8 cellular contexts compared by ENCODE assay signal in the genomic region with DNA sequence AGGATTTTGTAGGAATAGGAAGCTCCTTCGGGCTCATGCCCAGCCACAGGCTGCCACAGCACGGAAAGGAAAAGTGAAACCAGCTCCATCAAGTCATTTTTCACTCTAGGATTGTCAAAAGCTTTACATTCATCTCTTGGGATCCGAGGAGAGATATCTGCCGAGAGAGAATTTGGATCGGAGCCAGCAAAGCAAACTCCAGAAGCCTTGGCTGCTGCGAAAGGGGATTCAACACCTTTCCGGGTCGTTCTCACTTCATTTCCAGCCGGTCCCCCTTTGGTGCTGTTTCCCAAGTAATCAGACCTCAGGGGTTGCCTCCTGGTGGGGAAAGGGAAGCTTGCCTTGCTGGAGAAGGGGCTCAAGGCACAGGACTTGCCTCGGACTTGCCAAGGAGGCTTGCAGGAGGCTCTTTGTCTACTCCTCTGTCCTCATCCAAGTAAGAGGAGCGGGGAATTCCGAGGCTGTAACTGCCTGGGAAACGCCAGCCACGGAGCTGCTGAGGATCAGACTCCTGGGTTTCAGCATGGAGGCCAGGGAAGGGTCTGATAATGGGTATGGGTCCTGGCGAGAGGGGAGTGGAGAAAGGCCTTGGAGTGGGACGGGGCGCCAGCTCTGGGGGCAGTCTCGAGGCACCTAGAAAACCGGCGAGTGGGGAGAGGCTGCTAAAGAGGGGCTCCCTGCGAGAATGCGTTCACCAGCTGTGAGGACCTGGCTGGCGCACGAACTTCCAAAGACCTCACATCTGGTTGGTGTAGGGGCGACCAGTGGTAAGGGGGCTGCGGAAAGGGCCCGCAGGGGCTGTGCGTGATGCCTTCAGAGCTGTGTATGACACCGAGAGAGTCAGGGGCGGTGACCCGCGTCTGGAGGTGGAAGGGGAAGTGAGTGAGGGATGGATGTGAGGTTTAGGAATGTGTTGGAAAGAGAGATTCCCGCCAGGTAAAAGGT. TPM values are rescaled to one million over a fixed set of nuclear protein-coding genes. Genes with fewer than 3 reads are reported as not detected.
DNase-seq lines count a peak whose midpoint lies in the region; ATAC-seq, FAIRE-seq and TF ChIP-seq lines count a peak whose summit lies in the region.

No MANE protein-coding gene starts in this region.

- peak; percentile 28 for DNase-seq in activated naive CD4-positive, alpha-beta T cell treated with Interleukin-2 at 50 U/mL for 16 hours
- DNase-seq in activated naive CD4-positive, alpha-beta T cell (lab: John Stamatoyannopoulos, UW), result no peak
- DNase-seq in OCI-M1 (lab: John Stamatoyannopoulos, UW), result peak; percentile 84
- DNase-seq in GM12878 (ENCODE audit: low read depth, low spot score), result no peak
- peak; percentile 68 for DNase-seq in sciatic nerve (ENCODE audit: low spot score)
- no peak for DNase-seq in middle frontal gyrus (ENCODE audit: extremely low spot score, low spot score)

- no peak for TF ChIP-seq POLR2A in GM12878 (IDR thresholded peaks at IDR 0.05; ENCODE audit: low read depth, low read length)

- H3K27ac ChIP-seq in GM12878 (ENCODE audit: control insufficient read depth, insufficient read depth), result peak overlapping the region; percentile 6

- RAD21 ChIA-PET in GM12878 (lab: Charles Lee; ENCODE audit: unreplicated experiment), result interaction anchor here (1.2 to 1.4 kb wide), 4 partner anchors 22 to 36 kb away, joined by 4 to 7 read pairs (median 4); no protein-coding TSS in a partner anchor

- H3K27me3 ChIP-seq in GM12878 (replicated peaks in 1 of 2; ENCODE audit: control insufficient read depth in 2 of 2, insufficient read depth in 2 of 2, low read length in 1 of 2), result peaks cover 3 to 4% of the 10 kb centered on the region in 2 experiments; a peak in 2 of 4 replicates

- no peak for TF ChIP-seq RAD21 in GM12878 (IDR thresholded peaks at IDR 0.05; ENCODE audit: insufficient read depth, low read depth, low read length)

- no peaks in the 10 kb centered on the region for H3K36me3 ChIP-seq in GM12878 (ENCODE audit: control insufficient read depth in 2 of 2, insufficient read depth in 2 of 2, low read length in 1 of 2)

- peak overlapping the region; percentile 76 for H2AFZ ChIP-seq in GM12878 (ENCODE audit: control insufficient read depth, low read depth, low read length)

- TF ChIP-seq EP300 in GM12878 (IDR thresholded peaks at IDR 0.05; ENCODE audit: borderline replicate concordance in 1 of 2, control insufficient read depth in 1 of 2, low read depth in 2 of 2, low read length in 2 of 2), result no peak

- peaks cover 2% of the 10 kb centered on the region; the same call in 1 of the 2 replicates for H3K79me2 ChIP-seq in GM12878 (ENCODE audit: control insufficient read depth, insufficient read depth, low read length)

- POLR2A ChIA-PET in GM12878 (lab: Charles Lee), result interaction anchor here (0.6 to 1.2 kb wide), 4 partner anchors 22 to 725 kb away, joined by 3 to 5 read pairs (median 4); no protein-coding TSS in a partner anchor

- peak; percentile 49 for ATAC-seq in GM12878
- peak; percentile 68 for ATAC-seq in sciatic nerve
- ATAC-seq in GM21360 (IDR thresholded peaks at IDR 0.05; ENCODE audit: unreplicated experiment), result no peak

- peaks cover 40% of the 10 kb centered on the region for H3K4me1 ChIP-seq in GM12878 (ENCODE audit: control insufficient read depth, insufficient read depth, low read length)

- WGBS in GM12878 (ENCODE audit: insufficient coverage, insufficient replicate concordance, low lambda C conversion rate, missing lambda C conversion rate), result 12% methylated on average over 32 of the region's 33 CpGs

- H4K20me1 ChIP-seq in GM12878 (ENCODE audit: control insufficient read depth, insufficient read depth), result no peaks in the 10 kb centered on the region

- no peak for TF ChIP-seq CTCF in GM12878 (IDR thresholded peaks at IDR 0.05 in 2 of 3, conservative IDR thresholded peaks at IDR 0.05 in 1 of 3; ENCODE audit: control insufficient read depth in 2 of 3, extremely low read depth in 1 of 3, insufficient read depth in 1 of 3, low read depth in 3 of 3, low read length in 3 of 3)

- CTCF ChIA-PET in GM12878 (lab: Yijun Ruan, JAX), result interaction anchor here (1.0 to 2.9 kb wide), 4 partner anchors 21 to 29 kb away, joined by 4 to 7 read pairs (median 4); no protein-coding TSS in a partner anchor

- in situ Hi-C loops in GM12878 (cut with MboI), result no loop called here

- H3K4me3 ChIP-seq in GM12878, result peak overlapping the region; percentile 68
- peak overlapping the region; percentile 56 for H3K4me3 ChIP-seq in iPS-11a (ENCODE audit: low read depth, low read length)

- FAIRE-seq in GM12878 (lab: Jason Lieb, UNC), result no peak

- intact Hi-C loops in GM12878 (cut with micrococcal nuclease; ENCODE audit: unreplicated experiment) (no loop called here), sciatic nerve (cut with DNase I) (no loop called here)

- SMC1A ChIA-PET in GM12878 (lab: Charles Lee; ENCODE audit: uncharacterized antibody, unreplicated experiment), result interaction anchor here (0.5 to 1.2 kb wide), 3 partner anchors 22 to 157 kb away, joined by 3 to 5 read pairs (median 4); no protein-coding TSS in a partner anchor

- BruUV-seq in GM12878 (replicated peaks; lab: Mats Ljungman, UMichigan), result TSS peak; percentile 45

- H3K4me2 ChIP-seq in GM12878 (ENCODE audit: control insufficient read depth, insufficient read depth), result peak overlapping the region; percentile 99

- no peaks in the 10 kb centered on the region for H3K9me3 ChIP-seq in GM12878 (replicated peaks; ENCODE audit: control insufficient read depth, insufficient read depth, low read length)

- H3K9ac ChIP-seq in GM12878 (ENCODE audit: control insufficient read depth, insufficient read depth, low read length), result peak overlapping the region; percentile 63

RNA-seq across cellular contexts. Expression of gene ETV7, which starts 0.7 kb away (rescaled TPM):
- total RNA-seq in GM12878 (2013; cell fraction: nucleolus; rRNA removed), result 0.25 TPM in 1 of 2 replicates, not detected in the other
- total RNA-seq in GM12878 (2014; rRNA removed) (1.8 and 2.6 TPM in 2 replicates), GM12878 (2014; rRNA removed; fragmentation: Illumina TruSeq; extraction: Trizol) (1.1 and 1.3 TPM in 2 replicates), GM12878 (2021) (1.6 and 1.9 TPM in 2 replicates), sciatic nerve (6.7 TPM)
- 2.2 TPM for polyA plus RNA-seq in GM12878 (2011; ENCODE audit: low read depth)
- polyA plus RNA-seq in GM12878 (2011; rRNA removed) (0.04 TPM in 1 of 2 replicates, not detected in the other), GM12878 (2014; fragmentation: Illumina TruSeq; extraction: Trizol) (1.3 TPM in 2 replicates), GM12878 (2014; fragmentation: Nextera tagmentation; extraction: Ambion mirVana) (under 1 TPM; 0.23 to 0.27 TPM), GM12878 (2014; rRNA removed) (1.8 and 2.1 TPM in 2 replicates), GM12878 (2016; fragmentation: Nextera tagmentation; extraction: Ambion mirVana) (1 to 10 TPM; 1.2 to 1.5 TPM)
- polyA plus RNA-seq in GM12878 (2011; cell fraction: cytosol; rRNA removed), result 0.06 and 0.07 TPM in 2 replicates
- polyA plus RNA-seq in GM12878 (2011; cell fraction: nucleus; rRNA removed), result not detected in 2 replicates
- 4.4 and 5.6 TPM in 2 replicates for polyA plus RNA-seq in GM12878 (2012)
- polyA minus RNA-seq in GM12878 (2011; rRNA and poly(A)+ RNA removed), result 0.26 TPM in 1 of 2 replicates, not detected in the other
- polyA minus RNA-seq in GM12878 (2011; cell fraction: cytosol; rRNA and poly(A)+ RNA removed), result not detected in 2 replicates
- polyA minus RNA-seq in GM12878 (2011; cell fraction: nucleus; rRNA and poly(A)+ RNA removed), result 0.12 TPM in 1 of 2 replicates, not detected in the other

RNA-seq across cellular contexts. Expression of gene BNIP5, which starts 50.1 kb away (rescaled TPM):
- total RNA-seq in GM12878 (2013; cell fraction: nucleolus; rRNA removed), result 0.48 and 0.86 TPM in 2 replicates
- total RNA-seq in GM12878 (2014; rRNA removed) (0.05 and 0.06 TPM in 2 replicates), GM12878 (2014; rRNA removed; fragmentation: Illumina TruSeq; extraction: Trizol) (0.04 and 0.09 TPM in 2 replicates), GM12878 (2021) (0.08 and 0.13 TPM in 2 replicates), sciatic nerve (not detected)
- 0.08 TPM for polyA plus RNA-seq in GM12878 (2011; ENCODE audit: low read depth)
- polyA plus RNA-seq in GM12878 (2011; rRNA removed) (0.36 and 0.68 TPM in 2 replicates), GM12878 (2014; fragmentation: Illumina TruSeq; extraction: Trizol) (0.09 and 0.16 TPM in 2 replicates), GM12878 (2014; fragmentation: Nextera tagmentation; extraction: Ambion mirVana) (under 1 TPM in 1 of 2 experiments, not detected in 1; 0.02 TPM), GM12878 (2014; rRNA removed) (0.03 and 0.04 TPM in 2 replicates), GM12878 (2016; fragmentation: Nextera tagmentation; extraction: Ambion mirVana) (under 1 TPM in 1 of 2 experiments, not detected in 1; 0.04 TPM)
- polyA plus RNA-seq in GM12878 (2011; cell fraction: cytosol; rRNA removed), result 0.35 and 0.40 TPM in 2 replicates
- polyA plus RNA-seq in GM12878 (2011; cell fraction: nucleus; rRNA removed), result 0.23 and 0.40 TPM in 2 replicates
- polyA plus RNA-seq in GM12878 (2012), result 0.12 and 0.13 TPM in 2 replicates
- polyA minus RNA-seq in GM12878 (2011; rRNA and poly(A)+ RNA removed), result 0.21 and 0.29 TPM in 2 replicates
- polyA minus RNA-seq in GM12878 (2011; cell fraction: cytosol; rRNA and poly(A)+ RNA removed), result not detected in 2 replicates
- polyA minus RNA-seq in GM12878 (2011; cell fraction: nucleus; rRNA and poly(A)+ RNA removed), result 0.10 and 0.12 TPM in 2 replicates

RNA-seq across cellular contexts. Expression of gene PXT1, which starts 55.9 kb away (rescaled TPM):
- not detected in 2 replicates for total RNA-seq in GM12878 (2013; cell fraction: nucleolus; rRNA removed)
- 0.27 and 0.45 TPM in 2 replicates for total RNA-seq in GM12878 (2014; rRNA removed)
- total RNA-seq in GM12878 (2014; rRNA removed; fragmentation: Illumina TruSeq; extraction: Trizol), result 0.23 and 0.27 TPM in 2 replicates
- total RNA-seq in GM12878 (2021), result 0.21 and 0.38 TPM in 2 replicates
- polyA plus RNA-seq in GM12878 (2011; ENCODE audit: low read depth), result 0.72 TPM
- polyA plus RNA-seq in GM12878 (2011; rRNA removed), result 0.24 and 0.31 TPM in 2 replicates
- 0.30 and 0.33 TPM in 2 replicates for polyA plus RNA-seq in GM12878 (2011; cell fraction: cytosol; rRNA removed)
- polyA plus RNA-seq in GM12878 (2011; cell fraction: nucleus; rRNA removed), result 0.07 and 0.18 TPM in 2 replicates
- 0.57 and 1.0 TPM in 2 replicates for polyA plus RNA-seq in GM12878 (2012)
- polyA plus RNA-seq in GM12878 (2014; fragmentation: Illumina TruSeq; extraction: Trizol), result 1.3 and 2.1 TPM in 2 replicates
- polyA plus RNA-seq in GM12878 (2014; fragmentation: Nextera tagmentation; extraction: Ambion mirVana), result under 1 TPM; 0.52 to 0.60 TPM
- 0.39 and 0.49 TPM in 2 replicates for polyA plus RNA-seq in GM12878 (2014; rRNA removed)
- 1 to 10 TPM; 2.5 to 2.9 TPM for polyA plus RNA-seq in GM12878 (2016; fragmentation: Nextera tagmentation; extraction: Ambion mirVana)
- polyA minus RNA-seq in GM12878 (2011; rRNA and poly(A)+ RNA removed), result 0.67 and 1.1 TPM in 2 replicates
- not detected in 2 replicates for polyA minus RNA-seq in GM12878 (2011; cell fraction: cytosol; rRNA and poly(A)+ RNA removed)
- polyA minus RNA-seq in GM12878 (2011; cell fraction: nucleus; rRNA and poly(A)+ RNA removed), result 0.48 and 0.57 TPM in 2 replicates
- total RNA-seq in sciatic nerve, result 0.18 TPM

RNA-seq across cellular contexts. Expression of gene KCTD20, which starts 56.0 kb away (rescaled TPM):
- 48.5 and 51.1 TPM in 2 replicates for total RNA-seq in GM12878 (2013; cell fraction: nucleolus; rRNA removed)
- total RNA-seq in GM12878 (2014; rRNA removed) (66.0 and 83.5 TPM in 2 replicates), GM12878 (2014; rRNA removed; fragmentation: Illumina TruSeq; extraction: Trizol) (73.5 and 77.0 TPM in 2 replicates), GM12878 (2021) (51.6 and 52.7 TPM in 2 replicates), sciatic nerve (56.6 TPM)
- 33.3 TPM for polyA plus RNA-seq in GM12878 (2011; ENCODE audit: low read depth)
- polyA plus RNA-seq in GM12878 (2011; rRNA removed) (68.6 and 82.3 TPM in 2 replicates), GM12878 (2014; fragmentation: Illumina TruSeq; extraction: Trizol) (61.7 and 70.5 TPM in 2 replicates), GM12878 (2014; fragmentation: Nextera tagmentation; extraction: Ambion mirVana) (10 to 100 TPM; 18.1 to 20.1 TPM), GM12878 (2014; rRNA removed) (40.4 and 48.2 TPM in 2 replicates), GM12878 (2016; fragmentation: Nextera tagmentation; extraction: Ambion mirVana) (10 to 100 TPM; 44.3 to 49.5 TPM)
- 36.0 and 40.0 TPM in 2 replicates for polyA plus RNA-seq in GM12878 (2011; cell fraction: cytosol; rRNA removed)
- polyA plus RNA-seq in GM12878 (2011; cell fraction: nucleus; rRNA removed), result 11.6 and 13.6 TPM in 2 replicates
- 36.2 and 37.7 TPM in 2 replicates for polyA plus RNA-seq in GM12878 (2012)
- 69.0 and 78.3 TPM in 2 replicates for polyA minus RNA-seq in GM12878 (2011; rRNA and poly(A)+ RNA removed)
- polyA minus RNA-seq in GM12878 (2011; cell fraction: cytosol; rRNA and poly(A)+ RNA removed), result 25.9 and 27.6 TPM in 2 replicates
- polyA minus RNA-seq in GM12878 (2011; cell fraction: nucleus; rRNA and poly(A)+ RNA removed), result 13.5 and 24.4 TPM in 2 replicates

Comparison
In these comparisons a context has a peak if more than half of its experiments do, and no peak if none do; other contexts are left out.
1. DNase-seq: peak in activated naive CD4-positive, alpha-beta T cell treated with Interleukin-2 at 50 U/mL for 16 hours (single experiment), OCI-M1 (single experiment) and sciatic nerve (single experiment); none in activated naive CD4-positive, alpha-beta T cell (0 of 4), GM12878 (single experiment) and middle frontal gyrus (single experiment).